ENCODE assay signal across 18 cellular contexts in genomic region chr10:75014516-75015230, GRCh38.
DNase-seq lines count a peak whose midpoint lies in the region; ATAC-seq and TF ChIP-seq lines count a peak whose summit lies in the region.
"Had no signal": no experiment of that assay in that cellular context is flagged by ENCODE, and none has a peak within 500 bp of the region (broad histone marks: within the 10 kb centered on the region; RNA-seq: fewer than 3 reads in every experiment).

No MANE protein-coding gene starts in this region.

- peak overlapping the region; percentile 70 for H3K27ac Mint-ChIP-seq in activated CD4-positive, alpha-beta T cell treated with anti-CD3 and anti-CD28 coated beads, Interleukin-2, amount 10 ng/mL, durations not matched to agents 7 days and 5 days
- H3K27ac Mint-ChIP-seq in activated naive CD4-positive, alpha-beta T cell treated with anti-CD3 and anti-CD28 coated beads, Interleukin-2, amount 50 U/mL, for 72 hours, result peak overlapping the region; percentile 50 to 75
- H3K27ac Mint-ChIP-seq in naive thymus-derived CD8-positive, alpha-beta T cell, result peak overlapping the region; percentile 48 to 95 (median 80)
- H3K27ac Mint-ChIP-seq: progenitor cell of endocrine pancreas had no signal

- H3K36me3 ChIP-seq in DND-41 (ENCODE audit: insufficient read depth, low read length), result peaks cover 16% of the 10 kb centered on the region; the same call in 1 of the 2 replicates
- H3K36me3 ChIP-seq: colonic mucosa, thoracic aorta had no signal

- no peak overlapping the region for H3K9ac ChIP-seq in DND-41 (ENCODE audit: low read depth, low read length)

- no peak for TF ChIP-seq CTCF in DND-41 (IDR thresholded peaks at IDR 0.05; ENCODE audit: borderline replicate concordance, extremely low read depth, low read length, poor library complexity, severe bottlenecking)
- no peak for TF ChIP-seq CTCF in dorsolateral prefrontal cortex (IDR thresholded peaks at IDR 0.05 in 54 of 56, conservative IDR thresholded peaks at IDR 0.05 in 2 of 56; ENCODE audit: low read depth in 1 of 56, partially characterized antibody in 56 of 56)

- DNase-seq in activated CD4-positive, alpha-beta T cell treated with anti-CD3 and anti-CD28 coated beads, Interleukin-2, amount 10 ng/mL, durations not matched to agents 7 days and 5 days, result peak; percentile 43
- DNase-seq in activated CD4-positive, alpha-beta T cell treated with anti-CD3 and anti-CD28 coated beads for 48 hours, result no peak
- DNase-seq in DND-41 (no peak), dorsolateral prefrontal cortex (no peak), globus pallidus (ENCODE audit: low spot score) (no peak), NCI-H1930 (lab: John Stamatoyannopoulos, UW) (no peak)
- no peak for DNase-seq in activated naive CD4-positive, alpha-beta T cell treated with anti-CD3 and anti-CD28 coated beads, Interleukin-2, amount 50 U/mL, for 72 hours (ENCODE audit: low spot score in 2 of 2)
- peak in 7 of 10 donors; percentile 8 to 35 (median 33) for DNase-seq in naive thymus-derived CD8-positive, alpha-beta T cell
- DNase-seq: colonic mucosa, DMS53, islet precursor cell, Kasumi-1, NCI-H1105, NCI-H69, PC-9 had no signal

- no peak overlapping the region for H3K4me2 ChIP-seq in DND-41 (ENCODE audit: insufficient read depth, low read length)
- H3K4me2 ChIP-seq: PC-9 had no signal

- H4K20me1 ChIP-seq in DND-41 (ENCODE audit: insufficient read depth, low read length), result no peaks in the 10 kb centered on the region

- peaks cover 24% of the 10 kb centered on the region for H3K36me3 Mint-ChIP-seq in activated CD4-positive, alpha-beta T cell treated with anti-CD3 and anti-CD28 coated beads, Interleukin-2, amount 10 ng/mL, durations not matched to agents 7 days and 5 days (ENCODE audit: low read depth)
- peaks cover 0 to 4% of the 10 kb centered on the region in 2 donors for H3K36me3 Mint-ChIP-seq in activated naive CD4-positive, alpha-beta T cell treated with anti-CD3 and anti-CD28 coated beads, Interleukin-2, amount 50 U/mL, for 72 hours
- peaks cover 0 to 36% (median 9%) of the 10 kb centered on the region in 3 donors for H3K36me3 Mint-ChIP-seq in naive thymus-derived CD8-positive, alpha-beta T cell

- POLR2A ChIA-PET in activated CD4-positive, alpha-beta T cell treated with anti-CD3 and anti-CD28 coated beads, Interleukin-2, amount 10 ng/mL, durations not matched to agents 7 days and 5 days (lab: Charles Lee), result no interaction called here
- POLR2A ChIA-PET in naive thymus-derived CD8-positive, alpha-beta T cell (lab: Charles Lee), result interaction anchor here (0.6 kb wide), 1 partner anchor 244 kb away, joined by 5 read pairs; no protein-coding TSS in a partner anchor

- H3K27ac ChIP-seq in DND-41 (ENCODE audit: low read length) (no peak overlapping the region), dorsolateral prefrontal cortex (no peak overlapping the region)
- H3K27ac ChIP-seq: colonic mucosa, PC-9, thoracic aorta had no signal

- no peaks in the 10 kb centered on the region for H3K9me3 ChIP-seq in DND-41 (ENCODE audit: insufficient read depth, low read length, severe bottlenecking)
- H3K9me3 ChIP-seq: colonic mucosa, thoracic aorta had no signal

- no peaks in the 10 kb centered on the region for H3K79me2 ChIP-seq in DND-41 (ENCODE audit: insufficient read depth, low read length)

- peak overlapping the region; percentile 5 for H3K4me3 Mint-ChIP-seq in activated CD4-positive, alpha-beta T cell treated with anti-CD3 and anti-CD28 coated beads, Interleukin-2, amount 10 ng/mL, durations not matched to agents 7 days and 5 days
- H3K4me3 Mint-ChIP-seq in naive thymus-derived CD8-positive, alpha-beta T cell, result peak overlapping the region in 9 of 10 donors; percentile 32 to 74 (median 40)

- H3K4me3 ChIP-seq in DND-41 (ENCODE audit: low read depth in 1 of 2, low read length in 2 of 2) (no peak overlapping the region), dorsolateral prefrontal cortex (no peak overlapping the region)
- H3K4me3 ChIP-seq: colonic mucosa, PC-9, skin epidermis, thoracic aorta had no signal

- CTCF ChIA-PET in activated CD4-positive, alpha-beta T cell treated with anti-CD3 and anti-CD28 coated beads, Interleukin-2, amount 10 ng/mL, durations not matched to agents 7 days and 5 days (lab: Charles Lee), result interaction anchor here (1.3 to 1.4 kb wide), 2 partner anchors 8 to 42 kb away, joined by 4 read pairs; no protein-coding TSS in a partner anchor

- H2AFZ ChIP-seq in DND-41 (ENCODE audit: low read depth, low read length), result no peak overlapping the region
- H2AFZ ChIP-seq: PC-9 had no signal

- peak; percentile 33; the same call in 1 of the 3 replicates for ATAC-seq in DND-41 (ENCODE audit: insufficient read depth, low read depth)
- ATAC-seq in activated naive CD4-positive, alpha-beta T cell treated with anti-CD3 and anti-CD28 coated beads, Interleukin-2, amount 50 U/mL, for 72 hours, result no peak
- ATAC-seq in naive thymus-derived CD8-positive, alpha-beta T cell, result peak; percentile 84 to 90

- intact Hi-C loops in dorsolateral prefrontal cortex (cut with DNase I), result loop anchor here (5.0 to 10.0 kb wide), 4 partner anchors 87 to 187 kb away; partner anchors contain the start of gene KAT6B (in 1 of the 2)

- no peaks in the 10 kb centered on the region for H3K4me1 ChIP-seq in DND-41 (ENCODE audit: insufficient read depth, low read length)
- H3K4me1 ChIP-seq: colonic mucosa had no signal

- peaks cover 50% of the 10 kb centered on the region for H3K4me1 Mint-ChIP-seq in activated CD4-positive, alpha-beta T cell treated with anti-CD3 and anti-CD28 coated beads, Interleukin-2, amount 10 ng/mL, durations not matched to agents 7 days and 5 days
- H3K4me1 Mint-ChIP-seq in naive thymus-derived CD8-positive, alpha-beta T cell, result peaks cover 17 to 56% (median 45%) of the 10 kb centered on the region in 4 donors

- no peaks in the 10 kb centered on the region for H3K27me3 Mint-ChIP-seq in activated CD4-positive, alpha-beta T cell treated with anti-CD3 and anti-CD28 coated beads, Interleukin-2, amount 10 ng/mL, durations not matched to agents 7 days and 5 days
- no peaks in the 10 kb centered on the region for H3K27me3 Mint-ChIP-seq in naive thymus-derived CD8-positive, alpha-beta T cell
- H3K27me3 Mint-ChIP-seq: progenitor cell of endocrine pancreas had no signal

- H3K27me3 ChIP-seq in DND-41 (ENCODE audit: insufficient read depth, low read length, poor library complexity) (no peaks in the 10 kb centered on the region), dorsolateral prefrontal cortex (no peaks in the 10 kb centered on the region)
- H3K27me3 ChIP-seq: colonic mucosa had no signal

- peaks cover 2% of the 10 kb centered on the region for H3K9me3 Mint-ChIP-seq in activated CD4-positive, alpha-beta T cell treated with anti-CD3 and anti-CD28 coated beads, Interleukin-2, amount 10 ng/mL, durations not matched to agents 7 days and 5 days
- no peaks in the 10 kb centered on the region for H3K9me3 Mint-ChIP-seq in activated naive CD4-positive, alpha-beta T cell treated with anti-CD3 and anti-CD28 coated beads, Interleukin-2, amount 50 U/mL, for 72 hours
- no peaks in the 10 kb centered on the region for H3K9me3 Mint-ChIP-seq in naive thymus-derived CD8-positive, alpha-beta T cell

Comparison
In these comparisons a context has a peak if more than half of its experiments do, and no peak if none do; other contexts are left out.
1. DNase-seq: peak in activated CD4-positive, alpha-beta T cell treated with anti-CD3 and anti-CD28 coated beads, Interleukin-2, amount 10 ng/mL, durations not matched to agents 7 days and 5 days (single experiment) and naive thymus-derived CD8-positive, alpha-beta T cell (7 of 10); none in activated CD4-positive, alpha-beta T cell treated with anti-CD3 and anti-CD28 coated beads for 48 hours (single experiment), DND-41 (single experiment), activated naive CD4-positive, alpha-beta T cell treated with anti-CD3 and anti-CD28 coated beads, Interleukin-2, amount 50 U/mL, for 72 hours (0 of 2), dorsolateral prefrontal cortex (0 of 10), globus pallidus (single experiment) and NCI-H1930 (0 of 2).
2. ATAC-seq: peak in DND-41 (single experiment) and naive thymus-derived CD8-positive, alpha-beta T cell (2 of 2); none in activated naive CD4-positive, alpha-beta T cell treated with anti-CD3 and anti-CD28 coated beads, Interleukin-2, amount 50 U/mL, for 72 hours (0 of 2).
3. Peak in every context shown above with its lines, with median percentiles within 50 percentile points of each other: H3K27ac Mint-ChIP-seq.